In the genomic region with DNA sequence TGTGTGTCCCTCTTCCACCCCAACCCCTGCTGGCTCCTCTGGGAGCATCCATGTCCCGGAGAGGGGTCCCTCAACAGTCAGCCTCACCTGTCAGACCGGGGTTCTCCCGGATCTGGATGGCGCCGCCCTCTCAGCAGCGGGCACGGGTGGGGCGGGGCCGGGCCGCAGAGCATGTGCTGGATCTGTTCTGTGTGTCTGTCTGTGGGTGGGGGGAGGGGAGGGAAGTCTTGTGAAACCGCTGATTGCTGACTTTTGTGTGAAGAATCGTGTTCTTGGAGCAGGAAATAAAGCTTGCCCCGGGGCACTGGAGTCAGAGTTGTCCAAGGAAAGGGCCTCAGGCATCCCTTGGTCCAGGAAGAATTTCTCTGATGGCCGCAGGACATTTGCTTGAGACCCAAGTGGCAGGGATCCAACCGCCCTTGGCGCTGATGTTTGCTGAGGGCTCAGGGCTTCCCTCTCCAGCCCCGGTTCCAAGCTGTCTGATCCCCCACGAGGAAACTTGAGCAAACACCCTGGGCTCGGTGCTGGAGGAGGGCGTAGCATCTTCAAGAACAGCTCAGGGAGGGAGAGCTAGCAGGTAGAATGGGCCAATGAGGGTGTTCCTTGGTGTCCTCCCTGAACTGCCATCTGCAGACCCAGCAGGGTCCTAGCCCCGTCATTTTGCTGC, we compare ENCODE assay signal across 20 cellular contexts. TPM values are rescaled to one million over a fixed set of nuclear protein-coding genes. Genes with fewer than 3 reads are reported as not detected.
DNase-seq lines count a peak whose midpoint lies in the region; ATAC-seq, FAIRE-seq and TF ChIP-seq lines count a peak whose summit lies in the region.
"Had no signal": no experiment of that assay in that cellular context is flagged by ENCODE, and none has a peak within 500 bp of the region (broad histone marks: within the 10 kb centered on the region; RNA-seq: fewer than 3 reads in every experiment).

No MANE protein-coding gene starts in this region.

- H3K9me3 ChIP-seq in ascending aorta (no peaks in the 10 kb centered on the region), kidney (ENCODE audit: control insufficient read depth in 1 of 2, low read length in 2 of 2) (no peaks in the 10 kb centered on the region)

- no peak overlapping the region for H3K9ac ChIP-seq in kidney (ENCODE audit: low read length in 2 of 2)

- no peaks in the 10 kb centered on the region for H3K27me3 ChIP-seq in ascending aorta

- H3K27ac ChIP-seq in ascending aorta (peak overlapping the region; percentile 93 to 95), kidney (ENCODE audit: low read depth in 2 of 2, low read length in 2 of 2) (no peak overlapping the region), substantia nigra (ENCODE audit: low read depth, low read length, poor library complexity, severe bottlenecking) (no peak overlapping the region)
- H3K27ac ChIP-seq: SJSA1 had no signal

- no peak for ATAC-seq in GM19397 (IDR thresholded peaks at IDR 0.05; ENCODE audit: unreplicated experiment)
- ATAC-seq: T-cell had no signal

- FAIRE-seq in kidney (lab: Jason Lieb, UNC) = no peak
- FAIRE-seq: G401.6, GM12891, RCC 7860 had no signal

- intact Hi-C loops in ascending aorta (cut with DNase I) = no loop called here
- intact Hi-C loops in kidney (cut with DNase I) = no loop called here

- TF ChIP-seq CTCF in ascending aorta (IDR thresholded peaks at IDR 0.05) (no peak), kidney (IDR thresholded peaks at IDR 0.05; ENCODE audit: borderline replicate concordance, extremely low read depth, insufficient read depth) (no peak)

- H3K4me3 ChIP-seq in ascending aorta = peak overlapping the region in 1 of 2 donors; percentile 89
- H3K4me3 ChIP-seq in kidney (ENCODE audit: low read length in 2 of 2) = no peak overlapping the region
- H3K4me3 ChIP-seq: SJSA1 had no signal

- DNase-seq in ELR (ENCODE audit: low read depth) = peak; percentile 65
- DNase-seq in NCI-H69 (lab: John Stamatoyannopoulos, UW) = peak; percentile 28
- no peak for DNase-seq in ascending aorta (ENCODE audit: low spot score in 2 of 2)
- peak; percentile 57 for DNase-seq in kidney
- no peak for DNase-seq in iPS-NIHi11 (ENCODE audit: low spot score)
- DNase-seq in AML-193 (lab: John Stamatoyannopoulos, UW) = no peak
- no peak for DNase-seq in substantia nigra (lab: John Stamatoyannopoulos, UW)
- DNase-seq: CD4-positive, CD25-positive, alpha-beta regulatory T cell; GOT3; Karpas-422; MM.1S; NCI-H1436 treated with DMSO at 0.1 percent for 48 hours; NCI-H2107; NCI-H774 had no signal

- H3K4me1 ChIP-seq in ascending aorta = peaks cover 12 to 53% of the 10 kb centered on the region in 2 donors
- H3K4me1 ChIP-seq in kidney (ENCODE audit: control insufficient read depth in 1 of 2, insufficient read depth in 1 of 2, low read depth in 1 of 2, low read length in 2 of 2) = peaks cover 0 to 8% of the 10 kb centered on the region in 2 donors

- H3K36me3 ChIP-seq in ascending aorta = peaks cover 13 to 22% of the 10 kb centered on the region in 2 donors
- no peaks in the 10 kb centered on the region for H3K36me3 ChIP-seq in kidney (ENCODE audit: control insufficient read depth in 1 of 2, insufficient read depth in 2 of 2, low read length in 2 of 2)
- H3K36me3 ChIP-seq: SJSA1 had no signal

RNA-seq across cellular contexts. Expression of a gene that starts 4.5 kb away (rescaled TPM):
- total RNA-seq in ascending aorta (30.3 TPM), kidney (0.98 TPM)
- polyA plus RNA-seq in kidney (ENCODE audit: insufficient read depth, low read depth, low replicate concordance) = 1.2 TPM
- total RNA-seq: CD4-positive, CD25-positive, alpha-beta regulatory T cell; T-cell had no signal
- polyA plus RNA-seq: CD4-positive, CD25-positive, alpha-beta regulatory T cell had no signal

Comparison
In these comparisons a context has a peak if more than half of its experiments do, and no peak if none do; other contexts are left out.
1. DNase-seq: peak in ELR (single experiment), NCI-H69 (single experiment) and kidney (single experiment); none in ascending aorta (0 of 2), iPS-NIHi11 (single experiment), AML-193 (0 of 2) and substantia nigra (0 of 49).
2. H3K27ac ChIP-seq: peak in ascending aorta (2 of 2); none in kidney (0 of 2) and substantia nigra (single experiment).
3. RNA of a gene that starts 4.5 kb away (total RNA-seq): 30.3 TPM in ascending aorta (single experiment); 0.98 TPM in kidney (single experiment); every median in the first group is over 10 times any median in the second.